1 cellular context compared by ENCODE assay signal in the genomic region with DNA sequence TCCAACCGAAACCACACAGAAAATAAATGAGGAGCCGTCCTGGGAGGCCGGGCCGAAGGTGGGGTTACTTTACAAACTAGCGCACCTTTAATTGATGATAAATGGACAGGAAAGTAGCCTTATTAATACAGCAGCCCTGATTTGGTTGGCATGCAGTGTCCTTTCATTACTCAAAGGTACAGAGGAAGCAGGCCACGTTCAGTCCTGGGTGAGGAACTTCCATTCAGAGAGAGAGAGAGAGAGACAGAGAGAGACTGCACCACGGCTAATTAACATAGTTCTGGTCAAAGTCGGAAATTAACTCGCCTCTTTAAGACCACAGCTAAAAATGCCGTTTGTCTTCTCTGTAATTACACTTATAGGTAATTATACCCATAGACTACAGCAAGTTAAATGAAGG.
TF ChIP-seq lines count a peak whose summit lies in the region.

No MANE protein-coding gene starts in this region.

TF ChIP-seq in GM23338, 12 proteins besides CTCF, POLR2A, EP300 and RAD21 (continued from another document):
- TF ChIP-seq, protein P1, sequence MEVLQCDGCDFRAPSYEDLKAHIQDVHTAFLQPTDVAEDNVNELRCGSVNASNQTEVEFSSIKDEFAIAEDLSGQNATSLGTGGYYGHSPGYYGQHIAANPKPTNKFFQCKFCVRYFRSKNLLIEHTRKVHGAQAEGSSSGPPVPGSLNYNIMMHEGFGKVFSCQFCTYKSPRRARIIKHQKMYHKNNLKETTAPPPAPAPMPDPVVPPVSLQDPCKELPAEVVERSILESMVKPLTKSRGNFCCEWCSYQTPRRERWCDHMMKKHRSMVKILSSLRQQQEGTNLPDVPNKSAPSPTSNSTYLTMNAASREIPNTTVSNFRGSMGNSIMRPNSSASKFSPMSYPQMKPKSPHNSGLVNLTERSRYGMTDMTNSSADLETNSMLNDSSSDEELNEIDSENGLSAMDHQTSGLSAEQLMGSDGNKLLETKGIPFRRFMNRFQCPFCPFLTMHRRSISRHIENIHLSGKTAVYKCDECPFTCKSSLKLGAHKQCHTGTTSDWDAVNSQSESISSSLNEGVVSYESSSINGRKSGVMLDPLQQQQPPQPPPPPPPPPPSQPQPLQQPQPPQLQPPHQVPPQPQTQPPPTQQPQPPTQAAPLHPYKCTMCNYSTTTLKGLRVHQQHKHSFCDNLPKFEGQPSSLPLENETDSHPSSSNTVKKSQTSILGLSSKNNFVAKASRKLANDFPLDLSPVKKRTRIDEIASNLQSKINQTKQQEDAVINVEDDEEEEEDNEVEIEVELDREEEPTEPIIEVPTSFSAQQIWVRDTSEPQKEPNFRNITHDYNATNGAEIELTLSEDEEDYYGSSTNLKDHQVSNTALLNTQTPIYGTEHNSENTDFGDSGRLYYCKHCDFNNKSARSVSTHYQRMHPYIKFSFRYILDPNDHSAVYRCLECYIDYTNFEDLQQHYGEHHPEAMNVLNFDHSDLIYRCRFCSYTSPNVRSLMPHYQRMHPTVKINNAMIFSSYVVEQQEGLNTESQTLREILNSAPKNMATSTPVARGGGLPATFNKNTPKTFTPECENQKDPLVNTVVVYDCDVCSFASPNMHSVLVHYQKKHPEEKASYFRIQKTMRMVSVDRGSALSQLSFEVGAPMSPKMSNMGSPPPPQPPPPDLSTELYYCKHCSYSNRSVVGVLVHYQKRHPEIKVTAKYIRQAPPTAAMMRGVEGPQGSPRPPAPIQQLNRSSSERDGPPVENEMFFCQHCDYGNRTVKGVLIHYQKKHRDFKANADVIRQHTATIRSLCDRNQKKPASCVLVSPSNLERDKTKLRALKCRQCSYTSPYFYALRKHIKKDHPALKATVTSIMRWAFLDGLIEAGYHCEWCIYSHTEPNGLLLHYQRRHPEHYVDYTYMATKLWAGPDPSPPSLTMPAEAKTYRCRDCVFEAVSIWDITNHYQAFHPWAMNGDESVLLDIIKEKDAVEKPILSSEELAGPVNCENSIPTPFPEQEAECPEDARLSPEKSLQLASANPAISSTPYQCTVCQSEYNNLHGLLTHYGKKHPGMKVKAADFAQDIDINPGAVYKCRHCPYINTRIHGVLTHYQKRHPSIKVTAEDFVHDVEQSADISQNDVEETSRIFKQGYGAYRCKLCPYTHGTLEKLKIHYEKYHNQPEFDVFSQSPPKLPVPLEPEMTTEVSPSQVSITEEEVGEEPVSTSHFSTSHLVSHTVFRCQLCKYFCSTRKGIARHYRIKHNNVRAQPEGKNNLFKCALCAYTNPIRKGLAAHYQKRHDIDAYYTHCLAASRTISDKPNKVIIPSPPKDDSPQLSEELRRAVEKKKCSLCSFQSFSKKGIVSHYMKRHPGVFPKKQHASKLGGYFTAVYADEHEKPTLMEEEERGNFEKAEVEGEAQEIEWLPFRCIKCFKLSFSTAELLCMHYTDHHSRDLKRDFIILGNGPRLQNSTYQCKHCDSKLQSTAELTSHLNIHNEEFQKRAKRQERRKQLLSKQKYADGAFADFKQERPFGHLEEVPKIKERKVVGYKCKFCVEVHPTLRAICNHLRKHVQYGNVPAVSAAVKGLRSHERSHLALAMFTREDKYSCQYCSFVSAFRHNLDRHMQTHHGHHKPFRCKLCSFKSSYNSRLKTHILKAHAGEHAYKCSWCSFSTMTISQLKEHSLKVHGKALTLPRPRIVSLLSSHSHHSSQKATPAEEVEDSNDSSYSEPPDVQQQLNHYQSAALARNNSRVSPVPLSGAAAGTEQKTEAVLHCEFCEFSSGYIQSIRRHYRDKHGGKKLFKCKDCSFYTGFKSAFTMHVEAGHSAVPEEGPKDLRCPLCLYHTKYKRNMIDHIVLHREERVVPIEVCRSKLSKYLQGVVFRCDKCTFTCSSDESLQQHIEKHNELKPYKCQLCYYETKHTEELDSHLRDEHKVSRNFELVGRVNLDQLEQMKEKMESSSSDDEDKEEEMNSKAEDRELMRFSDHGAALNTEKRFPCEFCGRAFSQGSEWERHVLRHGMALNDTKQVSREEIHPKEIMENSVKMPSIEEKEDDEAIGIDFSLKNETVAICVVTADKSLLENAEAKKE (CRISPR knock-in tag; IDR thresholded peaks at IDR 0.05), result no peak
- TF ChIP-seq ZNF114 (CRISPR knock-in tag; IDR thresholded peaks at IDR 0.05) (no peak), POLR2AphosphoS5 (IDR thresholded peaks at IDR 0.05; ENCODE audit: low read depth) (no peak), STAT1 (IDR thresholded peaks at IDR 0.05; ENCODE audit: unreplicated experiment) (no peak), JUNB (IDR thresholded peaks at IDR 0.05; ENCODE audit: unreplicated experiment) (no peak), EZH2phosphoT487 (IDR thresholded peaks at IDR 0.05; ENCODE audit: unreplicated experiment) (no peak), ZNF331 (CRISPR knock-in tag; IDR thresholded peaks at IDR 0.05; ENCODE audit: low read depth) (no peak), EZH2 (IDR thresholded peaks at IDR 0.05; ENCODE audit: low read depth, unreplicated experiment) (no peak), NANOG (IDR thresholded peaks at IDR 0.05; ENCODE audit: borderline replicate concordance) (no peak)
- TF ChIP-seq, protein P2, sequence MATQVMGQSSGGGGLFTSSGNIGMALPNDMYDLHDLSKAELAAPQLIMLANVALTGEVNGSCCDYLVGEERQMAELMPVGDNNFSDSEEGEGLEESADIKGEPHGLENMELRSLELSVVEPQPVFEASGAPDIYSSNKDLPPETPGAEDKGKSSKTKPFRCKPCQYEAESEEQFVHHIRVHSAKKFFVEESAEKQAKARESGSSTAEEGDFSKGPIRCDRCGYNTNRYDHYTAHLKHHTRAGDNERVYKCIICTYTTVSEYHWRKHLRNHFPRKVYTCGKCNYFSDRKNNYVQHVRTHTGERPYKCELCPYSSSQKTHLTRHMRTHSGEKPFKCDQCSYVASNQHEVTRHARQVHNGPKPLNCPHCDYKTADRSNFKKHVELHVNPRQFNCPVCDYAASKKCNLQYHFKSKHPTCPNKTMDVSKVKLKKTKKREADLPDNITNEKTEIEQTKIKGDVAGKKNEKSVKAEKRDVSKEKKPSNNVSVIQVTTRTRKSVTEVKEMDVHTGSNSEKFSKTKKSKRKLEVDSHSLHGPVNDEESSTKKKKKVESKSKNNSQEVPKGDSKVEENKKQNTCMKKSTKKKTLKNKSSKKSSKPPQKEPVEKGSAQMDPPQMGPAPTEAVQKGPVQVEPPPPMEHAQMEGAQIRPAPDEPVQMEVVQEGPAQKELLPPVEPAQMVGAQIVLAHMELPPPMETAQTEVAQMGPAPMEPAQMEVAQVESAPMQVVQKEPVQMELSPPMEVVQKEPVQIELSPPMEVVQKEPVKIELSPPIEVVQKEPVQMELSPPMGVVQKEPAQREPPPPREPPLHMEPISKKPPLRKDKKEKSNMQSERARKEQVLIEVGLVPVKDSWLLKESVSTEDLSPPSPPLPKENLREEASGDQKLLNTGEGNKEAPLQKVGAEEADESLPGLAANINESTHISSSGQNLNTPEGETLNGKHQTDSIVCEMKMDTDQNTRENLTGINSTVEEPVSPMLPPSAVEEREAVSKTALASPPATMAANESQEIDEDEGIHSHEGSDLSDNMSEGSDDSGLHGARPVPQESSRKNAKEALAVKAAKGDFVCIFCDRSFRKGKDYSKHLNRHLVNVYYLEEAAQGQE (IDR thresholded peaks at IDR 0.05; ENCODE audit: unreplicated experiment), result no peak
